Comparison of ENCODE assay signal across 22 cellular contexts in the genomic region with DNA sequence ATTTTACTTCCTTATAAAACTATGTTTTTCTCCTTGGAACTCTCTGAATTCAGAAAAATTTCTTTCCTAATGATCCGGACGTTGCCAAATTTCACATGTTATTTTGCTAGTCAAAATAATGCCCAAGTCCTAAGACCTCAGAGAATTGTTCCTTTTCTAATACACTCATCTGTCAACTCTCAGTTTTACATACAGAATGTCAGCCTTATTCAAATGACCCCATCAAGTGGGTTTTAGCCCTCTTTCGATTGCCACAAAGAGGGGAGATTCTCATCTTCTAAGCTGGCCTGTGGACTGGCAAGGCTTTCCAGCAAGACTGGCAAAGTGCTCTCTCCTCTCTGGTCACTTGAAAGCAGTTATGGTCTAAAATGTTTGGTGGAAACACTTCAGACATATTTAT.
"Had no signal": no experiment of that assay in that cellular context is flagged by ENCODE, and none has a peak within 500 bp of the region (broad histone marks: within the 10 kb centered on the region; RNA-seq: fewer than 3 reads in every experiment).

No MANE protein-coding gene starts in this region.

- H3K4me1 ChIP-seq: esophagus squamous epithelium, pancreas, thyroid gland, upper lobe of right lung had no signal

- H3K27ac Mint-ChIP-seq: activated CD4-positive, alpha-beta T cell treated with anti-CD3 and anti-CD28 coated beads for 36 hours; activated naive CD4-positive, alpha-beta T cell treated with anti-CD3 and anti-CD28 coated beads for 36 hours; activated naive CD8-positive, alpha-beta T cell treated with anti-CD3 and anti-CD28 coated beads, Interleukin-2, amount 10 ng/mL, durations not matched to agents 7 days and 5 days; nephron; WTC11 had no signal

- H3K9me3 Mint-ChIP-seq: activated naive CD4-positive, alpha-beta T cell treated with anti-CD3 and anti-CD28 coated beads for 36 hours; activated naive CD8-positive, alpha-beta T cell treated with anti-CD3 and anti-CD28 coated beads, Interleukin-2, amount 10 ng/mL, durations not matched to agents 7 days and 5 days; activated T-cell treated with anti-CD3 and anti-CD28 coated beads, Interleukin-2, amount 50 U/mL, for 4 hours; nephron; WTC11 had no signal

- H3K27ac ChIP-seq: coronary artery, esophagus squamous epithelium, gastrocnemius medialis, heart left ventricle, pancreas, thyroid gland, upper lobe of right lung had no signal

- DNase-seq: activated CD4-positive, alpha-beta T cell treated with anti-CD3 and anti-CD28 coated beads for 36 hours; activated CD4-positive, alpha-beta T cell treated with anti-CD3 and anti-CD28 coated beads, Interleukin-2, amount 50 U/mL, for 4 hours; activated CD8-positive, alpha-beta memory T cell treated with anti-CD3 and anti-CD28 coated beads, Interleukin-2, amount 50 U/mL, for 48 hours; activated naive CD4-positive, alpha-beta T cell treated with anti-CD3 and anti-CD28 coated beads for 36 hours; activated naive CD8-positive, alpha-beta T cell treated with anti-CD3 and anti-CD28 coated beads, Interleukin-2, amount 10 ng/mL, durations not matched to agents 7 days and 5 days; activated T-cell treated with anti-CD3 and anti-CD28 coated beads, Interleukin-2, amount 50 U/mL, for 4 hours; amygdala; cerebellar nuclear complex; esophagus squamous epithelium; gastrocnemius medialis; heart left ventricle; pancreas; right cardiac atrium; stimulated activated CD4-positive, alpha-beta T cell treated with anti-CD3 and anti-CD28 coated beads, Interleukin-4, amount 100 ng/mL, for 24 hours; stimulated activated naive CD4-positive, alpha-beta T cell treated with Interleukin-2 at 50 U/mL for 16 hours; substantia nigra; T-helper 9 cell; thyroid gland; upper lobe of right lung had no signal

- H3K27me3 Mint-ChIP-seq: activated CD4-positive, alpha-beta T cell treated with anti-CD3 and anti-CD28 coated beads for 36 hours; activated naive CD8-positive, alpha-beta T cell treated with anti-CD3 and anti-CD28 coated beads, Interleukin-2, amount 10 ng/mL, durations not matched to agents 7 days and 5 days had no signal

- H3K4me1 Mint-ChIP-seq: activated CD4-positive, alpha-beta T cell treated with anti-CD3 and anti-CD28 coated beads for 36 hours; activated naive CD8-positive, alpha-beta T cell treated with anti-CD3 and anti-CD28 coated beads, Interleukin-2, amount 10 ng/mL, durations not matched to agents 7 days and 5 days; nephron; WTC11 had no signal

- H3K27me3 ChIP-seq: esophagus squamous epithelium, gastrocnemius medialis, heart left ventricle, pancreas, thyroid gland, upper lobe of right lung had no signal

- H3K9me3 ChIP-seq: esophagus squamous epithelium, gastrocnemius medialis, heart left ventricle, pancreas, thyroid gland, upper lobe of right lung had no signal

- H3K36me3 ChIP-seq: gastrocnemius medialis, pancreas, thyroid gland had no signal

- ATAC-seq: activated CD4-positive, alpha-beta T cell treated with anti-CD3 and anti-CD28 coated beads for 36 hours; activated T-cell treated with anti-CD3 and anti-CD28 coated beads, Interleukin-2, amount 50 U/mL, for 4 hours; gastrocnemius medialis; heart left ventricle; pancreas; right cardiac atrium; upper lobe of right lung; WTC11 had no signal

- H3K4me3 Mint-ChIP-seq: activated CD4-positive, alpha-beta T cell treated with anti-CD3 and anti-CD28 coated beads for 36 hours; activated naive CD4-positive, alpha-beta T cell treated with anti-CD3 and anti-CD28 coated beads for 36 hours; activated naive CD8-positive, alpha-beta T cell treated with anti-CD3 and anti-CD28 coated beads, Interleukin-2, amount 10 ng/mL, durations not matched to agents 7 days and 5 days; activated T-cell treated with anti-CD3 and anti-CD28 coated beads, Interleukin-2, amount 50 U/mL, for 4 hours; nephron; WTC11 had no signal

- H3K4me3 ChIP-seq: coronary artery, esophagus squamous epithelium, gastrocnemius medialis, heart left ventricle, pancreas, thyroid gland, upper lobe of right lung had no signal
